ENCODE assay signal across 12 cellular contexts in the genomic region with DNA sequence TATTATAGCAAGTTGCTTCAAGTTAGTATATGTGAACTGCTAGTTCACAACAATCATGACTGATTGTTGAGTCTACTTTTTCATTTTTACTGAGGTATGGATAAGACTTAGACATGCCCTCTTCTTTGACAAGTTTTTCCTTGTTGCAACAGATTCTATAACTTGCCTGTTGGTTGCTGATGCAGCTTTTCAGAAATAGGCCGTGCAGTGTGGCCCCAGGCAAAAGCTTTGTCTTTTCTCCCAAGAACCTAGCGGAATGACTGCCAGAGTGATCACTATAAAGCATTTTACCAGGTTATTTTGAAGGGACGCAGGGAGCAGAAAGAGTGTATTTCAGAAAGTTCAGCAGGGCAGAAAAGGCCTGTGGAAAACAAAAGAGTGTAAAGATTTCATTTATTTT. TPM values are rescaled to one million over a fixed set of nuclear protein-coding genes. Genes with fewer than 3 reads are reported as not detected.
DNase-seq lines count a peak whose midpoint lies in the region; ATAC-seq and TF ChIP-seq lines count a peak whose summit lies in the region.
"Had no signal": no experiment of that assay in that cellular context is flagged by ENCODE, and none has a peak within 500 bp of the region (broad histone marks: within the 10 kb centered on the region; RNA-seq: fewer than 3 reads in every experiment).

No MANE protein-coding gene starts in this region.

- H3K27me3 Mint-ChIP-seq in activated CD8-positive, alpha-beta memory T cell treated with anti-CD3 and anti-CD28 coated beads, Interleukin-2, amount 10 ng/mL, durations not matched to agents 7 days and 5 days: no peaks in the 10 kb centered on the region
- H3K27me3 Mint-ChIP-seq in activated T-helper 17 cell treated with anti-CD3 and anti-CD28 coated beads, Interleukin-2, amount 50 U/mL, for 72 hours: no peaks in the 10 kb centered on the region
- no peaks in the 10 kb centered on the region for H3K27me3 Mint-ChIP-seq in glutamatergic neuron (ENCODE audit: unreplicated experiment)
- no peaks in the 10 kb centered on the region for H3K27me3 Mint-ChIP-seq in stimulated activated memory B cell treated with anti-CD40 and anti-IgM and Interleukin-4, amounts not matched to agents 10 μg/mL and 1 μg/mL and 100 μg/mL, for 72 hours

- no peak for DNase-seq in activated CD8-positive, alpha-beta memory T cell treated with anti-CD3 and anti-CD28 coated beads, Interleukin-2, amount 10 ng/mL, durations not matched to agents 7 days and 5 days
- no peak for DNase-seq in activated CD8-positive, alpha-beta memory T cell treated with anti-CD3 and anti-CD28 coated beads, Interleukin-2, amount 50 U/mL, for 4 hours
- no peak for DNase-seq in glutamatergic neuron
- no peak for DNase-seq in NOMO-1 treated with DMSO at 0.1 percent for 48 hours (lab: John Stamatoyannopoulos, UW; ENCODE audit: unreplicated experiment)
- DNase-seq in RPMI8226: no peak
- DNase-seq: HCEC 1CT, NCI-H187, NCI-H82, Right ventricle myocardium superior had no signal

- peak overlapping the region; percentile 65 for H3K4me3 Mint-ChIP-seq in activated CD8-positive, alpha-beta memory T cell treated with anti-CD3 and anti-CD28 coated beads, Interleukin-2, amount 10 ng/mL, durations not matched to agents 7 days and 5 days
- peak overlapping the region; percentile 97 for H3K4me3 Mint-ChIP-seq in activated T-helper 17 cell treated with anti-CD3 and anti-CD28 coated beads, Interleukin-2, amount 50 U/mL, for 72 hours
- peak overlapping the region; percentile 4 for H3K4me3 Mint-ChIP-seq in glutamatergic neuron (ENCODE audit: unreplicated experiment)
- H3K4me3 Mint-ChIP-seq in stimulated activated memory B cell treated with anti-CD40 and anti-IgM and Interleukin-4, amounts not matched to agents 10 μg/mL and 1 μg/mL and 100 μg/mL, for 72 hours: no peak overlapping the region

- peaks cover 87% of the 10 kb centered on the region for H3K4me1 Mint-ChIP-seq in activated CD8-positive, alpha-beta memory T cell treated with anti-CD3 and anti-CD28 coated beads, Interleukin-2, amount 10 ng/mL, durations not matched to agents 7 days and 5 days
- peaks cover 75% of the 10 kb centered on the region for H3K4me1 Mint-ChIP-seq in activated T-helper 17 cell treated with anti-CD3 and anti-CD28 coated beads, Interleukin-2, amount 50 U/mL, for 72 hours
- H3K4me1 Mint-ChIP-seq in glutamatergic neuron (ENCODE audit: low read depth, unreplicated experiment): peaks cover 27% of the 10 kb centered on the region
- peaks cover 81% of the 10 kb centered on the region for H3K4me1 Mint-ChIP-seq in stimulated activated memory B cell treated with anti-CD40 and anti-IgM and Interleukin-4, amounts not matched to agents 10 μg/mL and 1 μg/mL and 100 μg/mL, for 72 hours

- CTCF ChIA-PET in activated CD8-positive, alpha-beta memory T cell treated with anti-CD3 and anti-CD28 coated beads, Interleukin-2, amount 10 ng/mL, durations not matched to agents 7 days and 5 days (lab: Charles Lee): interaction anchor here (2.3 to 2.4 kb wide), 2 partner anchors 10 to 13 kb away, joined by 6 to 12 read pairs; no protein-coding TSS in a partner anchor

- no peaks in the 10 kb centered on the region for H3K9me3 Mint-ChIP-seq in activated CD8-positive, alpha-beta memory T cell treated with anti-CD3 and anti-CD28 coated beads, Interleukin-2, amount 10 ng/mL, durations not matched to agents 7 days and 5 days (ENCODE audit: low read depth)
- H3K9me3 Mint-ChIP-seq in activated T-helper 17 cell treated with anti-CD3 and anti-CD28 coated beads, Interleukin-2, amount 50 U/mL, for 72 hours: no peaks in the 10 kb centered on the region
- no peaks in the 10 kb centered on the region for H3K9me3 Mint-ChIP-seq in glutamatergic neuron (ENCODE audit: unreplicated experiment)
- no peaks in the 10 kb centered on the region for H3K9me3 Mint-ChIP-seq in stimulated activated memory B cell treated with anti-CD40 and anti-IgM and Interleukin-4, amounts not matched to agents 10 μg/mL and 1 μg/mL and 100 μg/mL, for 72 hours

- ATAC-seq in activated CD8-positive, alpha-beta memory T cell treated with anti-CD3 and anti-CD28 coated beads, Interleukin-2, amount 10 ng/mL, durations not matched to agents 7 days and 5 days: no peak
- peak; percentile 3 for ATAC-seq in activated T-helper 17 cell treated with anti-CD3 and anti-CD28 coated beads, Interleukin-2, amount 50 U/mL, for 72 hours (replicated peaks)
- ATAC-seq in stimulated activated memory B cell treated with anti-CD40 and anti-IgM and Interleukin-4, amounts not matched to agents 10 μg/mL and 1 μg/mL and 100 μg/mL, for 72 hours: no peak
- no peak for ATAC-seq in HG02763 (IDR thresholded peaks at IDR 0.05; ENCODE audit: unreplicated experiment)

- TF ChIP-seq CTCF in glutamatergic neuron (IDR thresholded peaks at IDR 0.05; ENCODE audit: partially characterized antibody, unreplicated experiment): no peak

- H3K27ac Mint-ChIP-seq in activated CD8-positive, alpha-beta memory T cell treated with anti-CD3 and anti-CD28 coated beads, Interleukin-2, amount 10 ng/mL, durations not matched to agents 7 days and 5 days: peak overlapping the region; percentile 93
- H3K27ac Mint-ChIP-seq in activated T-helper 17 cell treated with anti-CD3 and anti-CD28 coated beads, Interleukin-2, amount 50 U/mL, for 72 hours: peak overlapping the region; percentile 97
- H3K27ac Mint-ChIP-seq in glutamatergic neuron (ENCODE audit: unreplicated experiment): peak overlapping the region; percentile 1
- H3K27ac Mint-ChIP-seq in stimulated activated memory B cell treated with anti-CD40 and anti-IgM and Interleukin-4, amounts not matched to agents 10 μg/mL and 1 μg/mL and 100 μg/mL, for 72 hours: peak overlapping the region; percentile 91

- peaks cover 14% of the 10 kb centered on the region for H3K36me3 Mint-ChIP-seq in activated CD8-positive, alpha-beta memory T cell treated with anti-CD3 and anti-CD28 coated beads, Interleukin-2, amount 10 ng/mL, durations not matched to agents 7 days and 5 days
- peaks cover 78% of the 10 kb centered on the region for H3K36me3 Mint-ChIP-seq in activated T-helper 17 cell treated with anti-CD3 and anti-CD28 coated beads, Interleukin-2, amount 50 U/mL, for 72 hours (ENCODE audit: low read depth)
- H3K36me3 Mint-ChIP-seq in glutamatergic neuron (ENCODE audit: unreplicated experiment): no peaks in the 10 kb centered on the region
- no peaks in the 10 kb centered on the region for H3K36me3 Mint-ChIP-seq in stimulated activated memory B cell treated with anti-CD40 and anti-IgM and Interleukin-4, amounts not matched to agents 10 μg/mL and 1 μg/mL and 100 μg/mL, for 72 hours

RNA-seq across cellular contexts. Expression of a gene that starts 16.0 kb away (rescaled TPM):
- total RNA-seq in activated CD8-positive, alpha-beta memory T cell treated with anti-CD3 and anti-CD28 coated beads, Interleukin-2, amount 10 ng/mL, durations not matched to agents 7 days and 5 days: 10 to 100 TPM; 47.3 to 49.5 TPM
- total RNA-seq in activated T-helper 17 cell treated with anti-CD3 and anti-CD28 coated beads, Interleukin-2, amount 50 U/mL, for 72 hours: 10 to 100 TPM; 67.0 to 85.7 TPM
- total RNA-seq in glutamatergic neuron (ENCODE audit: unreplicated experiment): 21.0 TPM

Comparison
In these comparisons a context has a peak if more than half of its experiments do, and no peak if none do; other contexts are left out.
1. H3K27ac Mint-ChIP-seq: peak in every context shown above with its lines; median percentile 97 in activated T-helper 17 cell treated with anti-CD3 and anti-CD28 coated beads, Interleukin-2, amount 50 U/mL, for 72 hours; 93 in activated CD8-positive, alpha-beta memory T cell treated with anti-CD3 and anti-CD28 coated beads, Interleukin-2, amount 10 ng/mL, durations not matched to agents 7 days and 5 days; 91 in stimulated activated memory B cell treated with anti-CD40 and anti-IgM and Interleukin-4, amounts not matched to agents 10 μg/mL and 1 μg/mL and 100 μg/mL, for 72 hours; 1 in glutamatergic neuron.